17 cellular contexts compared by ENCODE assay signal in the genomic region with DNA sequence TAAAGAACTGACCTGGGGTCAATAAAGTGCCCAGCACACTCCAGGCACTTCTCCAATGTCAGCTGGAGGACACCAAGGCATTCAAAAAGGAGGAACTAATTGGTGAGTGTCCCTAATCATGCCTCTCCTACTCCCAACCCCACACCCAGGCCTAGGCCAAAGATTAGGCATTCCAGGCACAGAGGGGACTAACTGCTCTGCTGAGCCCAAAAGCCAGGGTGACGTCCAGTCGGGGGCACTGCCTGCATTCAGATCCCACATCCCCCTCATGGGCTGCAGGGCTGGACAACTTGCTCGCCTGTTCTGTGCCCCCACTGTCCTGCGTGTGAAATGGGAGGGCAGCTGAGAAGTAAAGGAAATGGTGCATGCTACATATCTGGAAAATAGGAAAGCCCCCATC.
DNase-seq lines count a peak whose midpoint lies in the region; ATAC-seq and TF ChIP-seq lines count a peak whose summit lies in the region.
"Had no signal": no experiment of that assay in that cellular context is flagged by ENCODE, and none has a peak within 500 bp of the region (broad histone marks: within the 10 kb centered on the region; RNA-seq: fewer than 3 reads in every experiment).

No MANE protein-coding gene starts in this region.

- H3K36me3 Mint-ChIP-seq in activated T-cell treated with anti-CD3 and anti-CD28 coated beads, Interleukin-2, amount 50 U/mL, for 4 hours (ENCODE audit: insufficient read depth) = peaks cover 3% of the 10 kb centered on the region
- peaks cover 4% of the 10 kb centered on the region for H3K36me3 Mint-ChIP-seq in activated naive CD8-positive, alpha-beta T cell treated with anti-CD3 and anti-CD28 coated beads for 36 hours
- H3K36me3 Mint-ChIP-seq in stimulated activated effector memory CD8-positive, alpha-beta T cell treated with anti-CD3 and anti-CD28 coated beads, Interleukin-12 subunit alpha, Interleukin-12 subunit beta, amount 100 ng/mL, for 72 hours = no peaks in the 10 kb centered on the region

- H3K9ac ChIP-seq in MM.1S (ENCODE audit: low read length) = no peak overlapping the region

- no peak for TF ChIP-seq CTCF in MM.1S (IDR thresholded peaks at IDR 0.05; ENCODE audit: low read length)

- no peaks in the 10 kb centered on the region for H3F3A ChIP-seq in MM.1S (ENCODE audit: insufficient read depth, low read length)

- DNase-seq in activated T-cell treated with anti-CD3 and anti-CD28 coated beads, Interleukin-2, amount 50 U/mL, for 4 hours = no peak
- DNase-seq in activated T-cell treated with anti-CD3 and anti-CD28 coated beads for 4 hours (no peak), MM.1S (no peak), NK-92 (lab: John Stamatoyannopoulos, UW; ENCODE audit: unreplicated experiment) (no peak)
- DNase-seq in activated naive CD8-positive, alpha-beta T cell treated with anti-CD3 and anti-CD28 coated beads for 36 hours = no peak
- DNase-seq in stimulated activated effector memory CD8-positive, alpha-beta T cell treated with anti-CD3 and anti-CD28 coated beads, Interleukin-12 subunit alpha, Interleukin-12 subunit beta, amount 100 ng/mL, for 72 hours (ENCODE audit: low spot score in 2 of 2) = no peak
- DNase-seq: amygdala, IMR-90, left lung, NCI-H1694 treated with DMSO at 0.1 percent for 48 hours, NCI-H446, nucleus accumbens, trophoblast cell, WERI-Rb-1 had no signal

- H2AFZ ChIP-seq in MM.1S (ENCODE audit: low read length) = peak overlapping the region; percentile 53; the same call in 1 of the 2 replicates

- no peaks in the 10 kb centered on the region for H3K36me3 ChIP-seq in MM.1S (replicated peaks; ENCODE audit: insufficient read depth, low read length)
- H3K36me3 ChIP-seq: esophagus muscularis mucosa, left lung, WERI-Rb-1 had no signal

- peak in 1 of 2 donors; percentile 18 for ATAC-seq in activated T-cell treated with anti-CD3 and anti-CD28 coated beads, Interleukin-2, amount 50 U/mL, for 4 hours
- ATAC-seq in stimulated activated effector memory CD8-positive, alpha-beta T cell treated with anti-CD3 and anti-CD28 coated beads, Interleukin-12 subunit alpha, Interleukin-12 subunit beta, amount 100 ng/mL, for 72 hours = no peak
- ATAC-seq in GM18861 (IDR thresholded peaks at IDR 0.05; ENCODE audit: unreplicated experiment) (no peak), HG02884 (IDR thresholded peaks at IDR 0.05; ENCODE audit: unreplicated experiment) (no peak)
- ATAC-seq: left lung had no signal

- H3K9me3 ChIP-seq in MM.1S (replicated peaks; ENCODE audit: insufficient read depth, low read length) = no peaks in the 10 kb centered on the region

- no peaks in the 10 kb centered on the region for H3K27me3 ChIP-seq in MM.1S (replicated peaks; ENCODE audit: insufficient read depth, low read length)
- H3K27me3 ChIP-seq: esophagus muscularis mucosa, left lung had no signal

- H3K27me3 Mint-ChIP-seq in activated T-cell treated with anti-CD3 and anti-CD28 coated beads, Interleukin-2, amount 50 U/mL, for 4 hours (ENCODE audit: low read depth) = no peaks in the 10 kb centered on the region
- H3K27me3 Mint-ChIP-seq in activated naive CD8-positive, alpha-beta T cell treated with anti-CD3 and anti-CD28 coated beads for 36 hours = no peaks in the 10 kb centered on the region

- peak overlapping the region; percentile 65 for H3K27ac Mint-ChIP-seq in activated naive CD8-positive, alpha-beta T cell treated with anti-CD3 and anti-CD28 coated beads for 36 hours
- peak overlapping the region; percentile 87 for H3K27ac Mint-ChIP-seq in stimulated activated effector memory CD8-positive, alpha-beta T cell treated with anti-CD3 and anti-CD28 coated beads, Interleukin-12 subunit alpha, Interleukin-12 subunit beta, amount 100 ng/mL, for 72 hours

- H3K27ac ChIP-seq in MM.1S (ENCODE audit: low read length) = peak overlapping the region; percentile 41; the same call in 1 of the 2 replicates
- H3K27ac ChIP-seq: esophagus muscularis mucosa, left lung, WERI-Rb-1 had no signal

- H3K9me2 ChIP-seq in MM.1S (replicated peaks; ENCODE audit: insufficient read depth, low read length) = no peaks in the 10 kb centered on the region

- no peaks in the 10 kb centered on the region for H4K20me1 ChIP-seq in MM.1S (ENCODE audit: insufficient read depth, low read length)

- H3K9me3 Mint-ChIP-seq in activated T-cell treated with anti-CD3 and anti-CD28 coated beads, Interleukin-2, amount 50 U/mL, for 4 hours = peaks cover 17% of the 10 kb centered on the region
- peaks cover 17% of the 10 kb centered on the region for H3K9me3 Mint-ChIP-seq in activated naive CD8-positive, alpha-beta T cell treated with anti-CD3 and anti-CD28 coated beads for 36 hours
- peaks cover 14% of the 10 kb centered on the region for H3K9me3 Mint-ChIP-seq in stimulated activated effector memory CD8-positive, alpha-beta T cell treated with anti-CD3 and anti-CD28 coated beads, Interleukin-12 subunit alpha, Interleukin-12 subunit beta, amount 100 ng/mL, for 72 hours

- H3K4me3 ChIP-seq in MM.1S (ENCODE audit: low read length) = peak overlapping the region; percentile 59; the same call in 1 of the 2 replicates
- H3K4me3 ChIP-seq: esophagus muscularis mucosa, left lung had no signal

- H3K4me1 Mint-ChIP-seq in activated T-cell treated with anti-CD3 and anti-CD28 coated beads, Interleukin-2, amount 50 U/mL, for 4 hours (ENCODE audit: low read depth) = peaks cover 36% of the 10 kb centered on the region
- peaks cover 8% of the 10 kb centered on the region for H3K4me1 Mint-ChIP-seq in activated naive CD8-positive, alpha-beta T cell treated with anti-CD3 and anti-CD28 coated beads for 36 hours
- H3K4me1 Mint-ChIP-seq in stimulated activated effector memory CD8-positive, alpha-beta T cell treated with anti-CD3 and anti-CD28 coated beads, Interleukin-12 subunit alpha, Interleukin-12 subunit beta, amount 100 ng/mL, for 72 hours = peaks cover 30% of the 10 kb centered on the region

- no peaks in the 10 kb centered on the region for H3K79me2 ChIP-seq in MM.1S (ENCODE audit: low read length)

- H3K4me1 ChIP-seq in MM.1S (ENCODE audit: low read length) = no peaks in the 10 kb centered on the region
- H3K4me1 ChIP-seq: esophagus muscularis mucosa, left lung had no signal

- peak overlapping the region; percentile 69 for H3K4me2 ChIP-seq in MM.1S (ENCODE audit: low read depth, low read length)

- H3K4me3 Mint-ChIP-seq in activated T-cell treated with anti-CD3 and anti-CD28 coated beads, Interleukin-2, amount 50 U/mL, for 4 hours = peak overlapping the region; percentile 76
- H3K4me3 Mint-ChIP-seq in activated naive CD8-positive, alpha-beta T cell treated with anti-CD3 and anti-CD28 coated beads for 36 hours = no peak overlapping the region
- peak overlapping the region; percentile 69 for H3K4me3 Mint-ChIP-seq in stimulated activated effector memory CD8-positive, alpha-beta T cell treated with anti-CD3 and anti-CD28 coated beads, Interleukin-12 subunit alpha, Interleukin-12 subunit beta, amount 100 ng/mL, for 72 hours
